ENCODE assay signal across 11 cellular contexts in genomic region chr2:64819371-64819770, GRCh38.
DNase-seq lines count a peak whose midpoint lies in the region; ATAC-seq, FAIRE-seq and TF ChIP-seq lines count a peak whose summit lies in the region.
"Had no signal": no experiment of that assay in that cellular context is flagged by ENCODE, and none has a peak within 500 bp of the region (broad histone marks: within the 10 kb centered on the region; RNA-seq: fewer than 3 reads in every experiment).

No MANE protein-coding gene starts in this region.

- H3K4me1 Mint-ChIP-seq in effector memory CD8-positive, alpha-beta T cell (ENCODE audit: low read depth in 2 of 2) = peaks cover 14 to 20% of the 10 kb centered on the region in 2 donors

- H3K27me3 ChIP-seq in upper lobe of right lung = no peaks in the 10 kb centered on the region
- H3K27me3 ChIP-seq: dorsolateral prefrontal cortex, SJSA1 had no signal

- H3K4me1 ChIP-seq in upper lobe of right lung = no peaks in the 10 kb centered on the region
- H3K4me1 ChIP-seq: SJSA1 had no signal

- H3K27ac Mint-ChIP-seq in effector memory CD8-positive, alpha-beta T cell = peak overlapping the region; percentile 83 to 90

- peak overlapping the region; percentile 41 to 50 for H3K4me3 Mint-ChIP-seq in effector memory CD8-positive, alpha-beta T cell

- DNase-seq in left cardiac atrium = no peak
- no peak for DNase-seq in cardiac septum (ENCODE audit: low spot score)
- no peak for DNase-seq in effector memory CD8-positive, alpha-beta T cell
- DNase-seq in upper lobe of right lung = no peak
- no peak for DNase-seq in epidermal melanocyte (ENCODE audit: insufficient read length, low spot score)
- no peak for DNase-seq in HTR-8/SVneo (ENCODE audit: insufficient read length, low spot score)
- no peak for DNase-seq in superior temporal gyrus (ENCODE audit: extremely low spot score)

- H3K36me3 ChIP-seq in upper lobe of right lung = no peaks in the 10 kb centered on the region
- H3K36me3 ChIP-seq: SJSA1 had no signal

- no peak overlapping the region for H3K4me3 ChIP-seq in upper lobe of right lung
- H3K4me3 ChIP-seq: dorsolateral prefrontal cortex, SJSA1 had no signal

- ATAC-seq in left cardiac atrium (peak; percentile 40 to 74), HG03378 (IDR thresholded peaks at IDR 0.05; ENCODE audit: unreplicated experiment) (peak; percentile 5), upper lobe of right lung (peak; percentile 71)
- no peak for ATAC-seq in effector memory CD8-positive, alpha-beta T cell (replicated peaks)

- peaks cover 3% of the 10 kb centered on the region for H3K36me3 Mint-ChIP-seq in effector memory CD8-positive, alpha-beta T cell (ENCODE audit: insufficient read depth)

- H3K27ac ChIP-seq in upper lobe of right lung = peak overlapping the region; percentile 53
- H3K27ac ChIP-seq: SJSA1 had no signal

- no peaks in the 10 kb centered on the region for H3K9me3 ChIP-seq in upper lobe of right lung
- H3K9me3 ChIP-seq: SJSA1 had no signal

- TF ChIP-seq CTCF in upper lobe of right lung (IDR thresholded peaks at IDR 0.05) = no peak

- no peaks in the 10 kb centered on the region for H3K9me3 Mint-ChIP-seq in effector memory CD8-positive, alpha-beta T cell

- no peak for FAIRE-seq in HTR-8/SVneo (lab: Jason Lieb, UNC)
- FAIRE-seq: islet of Langerhans had no signal

- intact Hi-C loops in left cardiac atrium (cut with DNase I) = no loop called here
- intact Hi-C loops in cardiac septum (cut with DNase I) = no loop called here
- intact Hi-C loops in upper lobe of right lung (cut with DNase I) = no loop called here

- peaks cover 0 to under 1% of the 10 kb centered on the region in 2 donors for H3K27me3 Mint-ChIP-seq in effector memory CD8-positive, alpha-beta T cell
